17 cellular contexts compared by ENCODE assay signal in the genomic region with DNA sequence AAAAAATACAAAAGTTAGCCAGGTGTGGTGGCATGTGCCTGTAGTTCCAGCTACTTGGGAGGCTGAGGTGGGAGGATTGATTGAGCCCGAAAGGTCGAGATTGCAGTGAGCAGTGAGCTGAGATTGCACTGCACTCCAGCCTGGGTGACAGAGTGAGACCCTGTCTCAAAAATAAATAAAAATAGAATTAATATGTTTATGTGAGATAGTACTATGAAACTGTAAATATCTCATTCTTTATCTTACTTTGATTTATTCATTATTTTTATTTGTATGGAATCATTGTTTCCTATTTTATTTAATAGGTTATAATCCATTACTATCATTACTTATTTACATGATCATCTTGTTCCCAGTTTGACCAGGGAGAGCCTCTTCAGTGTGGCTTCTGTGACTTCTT. TPM values are rescaled to one million over a fixed set of nuclear protein-coding genes. Genes with fewer than 3 reads are reported as not detected.
DNase-seq lines count a peak whose midpoint lies in the region; ATAC-seq, FAIRE-seq and TF ChIP-seq lines count a peak whose summit lies in the region.
"Had no signal": no experiment of that assay in that cellular context is flagged by ENCODE, and none has a peak within 500 bp of the region (broad histone marks: within the 10 kb centered on the region; RNA-seq: fewer than 3 reads in every experiment).

No MANE protein-coding gene starts in this region.

- CTCF ChIA-PET in HEK293 (lab: Yijun Ruan, JAX), result interaction anchor here (0.6 to 0.7 kb wide), 2 partner anchors 25 to 175 kb away, joined by 3 read pairs; no protein-coding TSS in a partner anchor
- CTCF ChIA-PET in K562 (lab: Yijun Ruan, JAX; ENCODE audit: low intra/inter-chr PET ratio), result no interaction called here

- H3K36me3 Mint-ChIP-seq in stimulated activated effector memory CD8-positive, alpha-beta T cell treated with anti-CD3 and anti-CD28 coated beads, Interleukin-12 subunit alpha, Interleukin-12 subunit beta, amount 100 ng/mL, for 72 hours, result peaks cover 13% of the 10 kb centered on the region

- no peak overlapping the region for H3K4me2 ChIP-seq in K562 (ENCODE audit: insufficient read depth, low read length)
- H3K4me2 ChIP-seq: GM23338 had no signal

- H3K27me3 ChIP-seq in K562 (ENCODE audit: control insufficient read depth in 2 of 2, insufficient read depth in 2 of 2, low read length in 2 of 2) (no peaks in the 10 kb centered on the region), psoas muscle (ENCODE audit: insufficient read depth in 3 of 3, low read length in 2 of 3) (no peaks in the 10 kb centered on the region)

- H3K27ac ChIP-seq in HEK293 (ENCODE audit: extremely low read depth, low read depth, low read length), result no peak overlapping the region
- H3K27ac ChIP-seq in K562 (ENCODE audit: extremely low read depth, low read depth, low read length), result no peak overlapping the region
- peak overlapping the region; percentile 92 for H3K27ac ChIP-seq in psoas muscle

- no peak overlapping the region for H3K9ac ChIP-seq in K562 (ENCODE audit: insufficient read depth in 1 of 2, low read depth in 2 of 2, low read length in 2 of 2)

- H3K9me1 ChIP-seq in K562 (ENCODE audit: control insufficient read depth, insufficient read depth, low read length), result no peaks in the 10 kb centered on the region

- H2AFZ ChIP-seq in K562 (ENCODE audit: low read depth, low read length), result no peak overlapping the region
- H2AFZ ChIP-seq: GM23338 had no signal

- H3K4me1 ChIP-seq in HEK293 (ENCODE audit: control insufficient read depth, insufficient read depth, low read length) (no peaks in the 10 kb centered on the region), K562 (replicated peaks in 1 of 2; ENCODE audit: control insufficient read depth in 2 of 2, insufficient read depth in 2 of 2, low read length in 2 of 2) (peaks cover 0 to 5% of the 10 kb centered on the region in 2 experiments; a peak in 3 of 5 replicates), psoas muscle (peaks cover 47% of the 10 kb centered on the region)

- H4K20me1 ChIP-seq in K562 (replicated peaks; ENCODE audit: control insufficient read depth, insufficient read depth, low read length), result no peaks in the 10 kb centered on the region

- TF ChIP-seq CTCF in HEK293 (tag by site-specific recombination; IDR thresholded peaks at IDR 0.05) (no peak), K562 (IDR thresholded peaks at IDR 0.05 in 2 of 3, conservative IDR thresholded peaks at IDR 0.05 in 1 of 3; ENCODE audit: insufficient read depth in 2 of 3, low read depth in 1 of 3, low read length in 3 of 3) (no peak), psoas muscle (IDR thresholded peaks at IDR 0.05) (no peak)

- no peak overlapping the region for H3K4me3 Mint-ChIP-seq in stimulated activated effector memory CD8-positive, alpha-beta T cell treated with anti-CD3 and anti-CD28 coated beads, Interleukin-12 subunit alpha, Interleukin-12 subunit beta, amount 100 ng/mL, for 72 hours
- H3K4me3 Mint-ChIP-seq: GM23338, H9, HFFc6 had no signal

- H3K9me3 ChIP-seq in HEK293 (ENCODE audit: control insufficient read depth, insufficient read depth, low read depth, low read length), result no peaks in the 10 kb centered on the region
- no peaks in the 10 kb centered on the region for H3K9me3 ChIP-seq in K562 (replicated peaks; ENCODE audit: control insufficient read depth, insufficient read depth, low read depth, low read length)
- H3K9me3 ChIP-seq in psoas muscle, result no peaks in the 10 kb centered on the region

- BruUV-seq in K562 (replicated peaks; lab: Mats Ljungman, UMichigan), result no TSS peak

- POLR2A ChIA-PET in HEK293 (lab: Yijun Ruan, JAX) (no interaction called here), K562 (lab: Yijun Ruan, JAX) (interaction anchor here (0.6 to 0.7 kb wide), 2 partner anchors 11 to 13 kb away, joined by 4 to 5 read pairs; no protein-coding TSS in a partner anchor)

- TF ChIP-seq POLR2A in K562 (conservative IDR thresholded peaks at IDR 0.05), result no peak

- TF ChIP-seq RAD21 in K562 (CRISPR knock-in tag; conservative IDR thresholded peaks at IDR 0.05 in 1 of 2, IDR thresholded peaks at IDR 0.05 in 1 of 2), result no peak

- intact Hi-C loops in K562 (cut with micrococcal nuclease), result no loop called here
- intact Hi-C loops in psoas muscle (cut with DNase I), result no loop called here

- 53% methylated on average over 2 of the region's 2 CpGs for WGBS in K562 (ENCODE audit: insufficient coverage, low coverage, missing lambda C conversion rate)
- 98 to 100% (median 100%) methylated on average over 2 of the region's 2 CpGs for whole genome bisulfite sequencing in psoas muscle, 3 donors

- peak overlapping the region; percentile 63 for H3K27ac Mint-ChIP-seq in stimulated activated effector memory CD8-positive, alpha-beta T cell treated with anti-CD3 and anti-CD28 coated beads, Interleukin-12 subunit alpha, Interleukin-12 subunit beta, amount 100 ng/mL, for 72 hours
- H3K27ac Mint-ChIP-seq: GM23338, HFFc6 had no signal

- ATAC-seq in K562, result no peak
- ATAC-seq in psoas muscle, result no peak
- ATAC-seq in stimulated activated effector memory CD8-positive, alpha-beta T cell treated with anti-CD3 and anti-CD28 coated beads, Interleukin-12 subunit alpha, Interleukin-12 subunit beta, amount 100 ng/mL, for 72 hours, result no peak
- ATAC-seq: GM23338, HCT116 had no signal

- FAIRE-seq in K562 (lab: Jason Lieb, UNC), result no peak
- FAIRE-seq: GM12892 had no signal

- no peaks in the 10 kb centered on the region for H3K9me3 Mint-ChIP-seq in stimulated activated effector memory CD8-positive, alpha-beta T cell treated with anti-CD3 and anti-CD28 coated beads, Interleukin-12 subunit alpha, Interleukin-12 subunit beta, amount 100 ng/mL, for 72 hours
- H3K9me3 Mint-ChIP-seq: CD4-positive, alpha-beta memory T cell; GM23338; H9; HFFc6 had no signal

- H3K4me3 ChIP-seq in HEK293 (ENCODE audit: low read depth, low read length) (no peak overlapping the region), K562 (no peak overlapping the region), psoas muscle (no peak overlapping the region)
- H3K4me3 ChIP-seq: GM23338 had no signal

- in situ Hi-C loops in K562 (cut with MboI), result no loop called here

- H3K79me2 ChIP-seq in K562 (ENCODE audit: control insufficient read depth, insufficient read depth, low read length), result no peaks in the 10 kb centered on the region

- no peak for TF ChIP-seq EP300 in K562 (IDR thresholded peaks at IDR 0.05; ENCODE audit: low read length)

- no peak for DNase-seq in K562 (ENCODE audit: extremely low read depth in 1 of 4, low spot score in 3 of 4)
- no peak for DNase-seq in psoas muscle
- DNase-seq in stimulated activated effector memory CD8-positive, alpha-beta T cell treated with anti-CD3 and anti-CD28 coated beads, Interleukin-12 subunit alpha, Interleukin-12 subunit beta, amount 100 ng/mL, for 72 hours (ENCODE audit: low spot score in 2 of 2), result no peak
- no peak for DNase-seq in NCI-H748 (lab: John Stamatoyannopoulos, UW; ENCODE audit: unreplicated experiment)
- no peak for DNase-seq in GF-D8 (lab: John Stamatoyannopoulos, UW)
- DNase-seq: C1 segment of cervical spinal cord; Calu3; CD4-positive, alpha-beta memory T cell; COR-L47; DMS53; DMS79 treated with DMSO at 0.1 percent for 48 hours; H9; HFFc6 had no signal

- H3K36me3 ChIP-seq in HEK293 (ENCODE audit: control insufficient read depth in 2 of 2, insufficient read depth in 1 of 2, low read length in 2 of 2) (peaks cover 0 to 3% of the 10 kb centered on the region in 2 experiments; a peak in 1 of 3 replicates), K562 (ENCODE audit: control insufficient read depth, insufficient read depth, low read length) (no peaks in the 10 kb centered on the region; the same call in 2 of the 3 replicates), psoas muscle (ENCODE audit: insufficient read depth in 1 of 2, low read depth in 1 of 2) (peaks cover 0 to 7% of the 10 kb centered on the region in 2 donors)

- H3K4me1 Mint-ChIP-seq in stimulated activated effector memory CD8-positive, alpha-beta T cell treated with anti-CD3 and anti-CD28 coated beads, Interleukin-12 subunit alpha, Interleukin-12 subunit beta, amount 100 ng/mL, for 72 hours, result no peaks in the 10 kb centered on the region

TF ChIP-seq in HEK293, 187 proteins besides CTCF, POLR2A, EP300 and RAD21:
- TF ChIP-seq SP7 (tag by site-specific recombination; IDR thresholded peaks at IDR 0.05) (no peak), ZNF664 (tag by site-specific recombination; IDR thresholded peaks at IDR 0.05) (peak; percentile 96)

TF ChIP-seq in K562, 482 proteins besides CTCF, POLR2A, EP300 and RAD21:
- TF ChIP-seq MTF1 (CRISPR knock-in tag; IDR thresholded peaks at IDR 0.05; ENCODE audit: borderline replicate concordance) (no peak), KDM1A (IDR thresholded peaks at IDR 0.05) (0 out of 4 replicates have a peak, but pooled peaks have one; percentile 18 to 30)

RNA-seq across cellular contexts. Expression of a gene that starts 41.0 kb away (rescaled TPM):
- 202 and 262 TPM in 2 replicates for total RNA-seq in K562 (2011; cell fraction: chromatin; rRNA removed; ENCODE audit: low replicate concordance)
- 90.7 and 112 TPM in 2 replicates for total RNA-seq in K562 (2011; cell fraction: nucleolus; rRNA removed)
- 109 and 122 TPM in 2 replicates for total RNA-seq in K562 (2011; cell fraction: nucleoplasm; rRNA removed)
- total RNA-seq in K562 (2014; rRNA removed), result 38.5 and 39.8 TPM in 2 replicates
- 40.8 and 41.7 TPM in 2 replicates for total RNA-seq in K562 (2014; rRNA removed; fragmentation: Illumina TruSeq; extraction: Trizol)
- total RNA-seq in K562 (2015; rRNA removed; fragmentation: Illumina TruSeq; extraction: Trizol), result 52.4 and 54.7 TPM in 2 replicates
- 50.3 and 56.3 TPM in 2 replicates for total RNA-seq in K562 (2021)
- 81.8 and 104 TPM in 2 replicates for polyA plus RNA-seq in K562 (2011; rRNA removed)
- polyA plus RNA-seq in K562 (2011; cell fraction: cytosol; rRNA removed), result 27.2 and 41.8 TPM in 2 replicates
- 388 and 426 TPM in 2 replicates for polyA plus RNA-seq in K562 (2011; cell fraction: nucleus; rRNA removed)
- polyA plus RNA-seq in K562 (2012), result 46.1 and 56.3 TPM in 2 replicates
- 42.3 TPM in 2 replicates for polyA plus RNA-seq in K562 (2014; fragmentation: Illumina TruSeq; extraction: Trizol)
- 10 to 100 TPM; 10.1 to 13.8 TPM for polyA plus RNA-seq in K562 (2014; fragmentation: Nextera tagmentation; extraction: Ambion mirVana)
- polyA plus RNA-seq in K562 (2014; rRNA removed), result 52.9 and 55.1 TPM in 2 replicates
- 62.4 and 66.1 TPM in 2 replicates for polyA minus RNA-seq in K562 (2011; rRNA and poly(A)+ RNA removed)
- 32.6 and 37.9 TPM in 2 replicates for polyA minus RNA-seq in K562 (2011; cell fraction: cytosol; rRNA and poly(A)+ RNA removed)
- polyA minus RNA-seq in K562 (2011; cell fraction: nucleus; rRNA and poly(A)+ RNA removed), result 79.6 and 139 TPM in 2 replicates
- 10 to 100 TPM; 46.6 to 94.4 (median 58.4) TPM for total RNA-seq in psoas muscle
- polyA plus RNA-seq in psoas muscle, result 10 to 100 TPM; 14.5 to 42.6 (median 21.1) TPM
- polyA plus RNA-seq: CD4-positive, alpha-beta memory T cell had no signal
